12 cellular contexts compared by ENCODE assay signal in the genomic region with DNA sequence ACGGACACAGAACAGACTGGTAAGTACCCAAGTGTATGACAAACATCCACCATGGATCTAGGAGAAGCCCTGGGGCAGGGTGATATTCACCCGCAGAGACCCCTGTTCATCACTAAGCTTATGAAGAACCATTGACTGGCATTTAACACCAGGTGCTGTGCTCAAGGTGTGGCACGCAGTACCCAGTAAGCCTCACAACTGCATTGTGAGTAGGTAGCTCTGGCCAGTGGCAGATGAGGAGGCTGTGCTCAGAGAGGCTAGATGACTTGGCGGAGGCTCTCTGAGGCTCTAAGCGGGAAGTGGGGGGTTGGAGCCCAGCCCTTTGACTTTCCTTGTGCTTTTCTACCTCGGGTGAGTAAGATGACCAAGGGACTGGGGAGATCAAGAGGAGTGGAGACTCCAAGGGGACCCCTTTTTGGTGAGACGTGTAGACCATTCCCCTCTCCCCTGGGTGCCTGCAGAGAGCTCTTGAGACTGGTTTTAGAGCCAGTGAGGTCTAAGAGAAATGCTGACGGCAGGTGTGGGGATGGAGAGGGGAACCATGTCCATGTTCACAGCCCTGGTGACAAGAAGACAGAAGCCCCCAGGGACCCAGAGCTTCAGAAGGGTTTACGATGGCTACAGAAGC.
DNase-seq lines count a peak whose midpoint lies in the region; ATAC-seq, FAIRE-seq and TF ChIP-seq lines count a peak whose summit lies in the region.
"Had no signal": no experiment of that assay in that cellular context is flagged by ENCODE, and none has a peak within 500 bp of the region (broad histone marks: within the 10 kb centered on the region; RNA-seq: fewer than 3 reads in every experiment).

No MANE protein-coding gene starts in this region.

- no peak overlapping the region for H3K9ac ChIP-seq in GM12878 (ENCODE audit: control insufficient read depth, insufficient read depth, low read length)

- TF ChIP-seq RAD21 in GM12878 (IDR thresholded peaks at IDR 0.05; ENCODE audit: insufficient read depth, low read depth, low read length): no peak

- H2AFZ ChIP-seq in GM12878 (ENCODE audit: control insufficient read depth, low read depth, low read length) (peak overlapping the region; percentile 94), osteoblast (ENCODE audit: low read length) (peak overlapping the region; percentile 94)

- in situ Hi-C loops in GM12878 (cut with MboI): no loop called here

- intact Hi-C loops in GM12878 (cut with micrococcal nuclease; ENCODE audit: unreplicated experiment): no loop called here

- POLR2A ChIA-PET in activated CD4-positive, alpha-beta T cell treated with anti-CD3 and anti-CD28 coated beads, Interleukin-2, amount 10 ng/mL, durations not matched to agents 7 days and 5 days (lab: Charles Lee): no interaction called here
- POLR2A ChIA-PET in GM12878 (lab: Charles Lee): interaction anchor here (0.6 to 2.2 kb wide), 3 partner anchors 11 to 471 kb away, joined by 3 to 6 read pairs (median 4); no protein-coding TSS in a partner anchor

- no peak overlapping the region for H3K4me3 ChIP-seq in H7 (ENCODE audit: insufficient read depth, low read depth, low read length)
- no peak overlapping the region for H3K4me3 ChIP-seq in GM12878
- H3K4me3 ChIP-seq in osteoblast (ENCODE audit: insufficient read depth, low read length): peak overlapping the region; percentile 66

- H3K27me3 ChIP-seq in H7 (ENCODE audit: control insufficient read depth, insufficient read depth, low read length) (no peaks in the 10 kb centered on the region), GM12878 (replicated peaks in 1 of 2; ENCODE audit: control insufficient read depth in 2 of 2, insufficient read depth in 2 of 2, low read length in 1 of 2) (no peaks in the 10 kb centered on the region), osteoblast (ENCODE audit: insufficient read depth, low read length) (no peaks in the 10 kb centered on the region)
- H3K27me3 ChIP-seq: upper lobe of left lung had no signal

- FAIRE-seq in GM12878 (lab: Jason Lieb, UNC) (no peak), H54 (lab: Jason Lieb, UNC) (no peak)
- FAIRE-seq: bronchial epithelial cell had no signal

- TF ChIP-seq CTCF in GM12878 (IDR thresholded peaks at IDR 0.05 in 2 of 3, conservative IDR thresholded peaks at IDR 0.05 in 1 of 3; ENCODE audit: control insufficient read depth in 2 of 3, extremely low read depth in 1 of 3, insufficient read depth in 1 of 3, low read depth in 3 of 3, low read length in 3 of 3): no peak
- no peak for TF ChIP-seq CTCF in osteoblast (IDR thresholded peaks at IDR 0.05; ENCODE audit: extremely low read depth, low read depth, low read length)
- TF ChIP-seq CTCF in progenitor cell of endocrine pancreas (IDR thresholded peaks at IDR 0.05; ENCODE audit: unreplicated experiment): no peak

- TF ChIP-seq POLR2A in GM12878 (IDR thresholded peaks at IDR 0.05; ENCODE audit: low read depth, low read length) (no peak), H54 (IDR thresholded peaks at IDR 0.05; ENCODE audit: low read depth, low read length) (no peak)

- no peak overlapping the region for H3K27ac Mint-ChIP-seq in activated CD4-positive, alpha-beta T cell treated with anti-CD3 and anti-CD28 coated beads, Interleukin-2, amount 10 ng/mL, durations not matched to agents 7 days and 5 days
- H3K27ac Mint-ChIP-seq in progenitor cell of endocrine pancreas: no peak overlapping the region

- no peaks in the 10 kb centered on the region for H3K9me3 Mint-ChIP-seq in activated CD4-positive, alpha-beta T cell treated with anti-CD3 and anti-CD28 coated beads, Interleukin-2, amount 10 ng/mL, durations not matched to agents 7 days and 5 days
- no peaks in the 10 kb centered on the region for H3K9me3 Mint-ChIP-seq in progenitor cell of endocrine pancreas (ENCODE audit: low read depth)

- no peaks in the 10 kb centered on the region for H3K27me3 Mint-ChIP-seq in activated CD4-positive, alpha-beta T cell treated with anti-CD3 and anti-CD28 coated beads, Interleukin-2, amount 10 ng/mL, durations not matched to agents 7 days and 5 days
- H3K27me3 Mint-ChIP-seq in progenitor cell of endocrine pancreas: no peaks in the 10 kb centered on the region

- H3K4me2 ChIP-seq in GM12878 (ENCODE audit: control insufficient read depth, insufficient read depth) (peak overlapping the region; percentile 94), osteoblast (ENCODE audit: insufficient read depth, low read length) (peak overlapping the region; percentile 80)

- H3K9me3 ChIP-seq in GM12878 (replicated peaks; ENCODE audit: control insufficient read depth, insufficient read depth, low read length): no peaks in the 10 kb centered on the region
- H3K9me3 ChIP-seq in osteoblast (ENCODE audit: low read depth, low read length): no peaks in the 10 kb centered on the region
- H3K9me3 ChIP-seq: upper lobe of left lung had no signal

- no peak for TF ChIP-seq EP300 in GM12878 (IDR thresholded peaks at IDR 0.05; ENCODE audit: borderline replicate concordance in 1 of 2, control insufficient read depth in 1 of 2, low read depth in 2 of 2, low read length in 2 of 2)

- H3K27ac ChIP-seq in GM12878 (ENCODE audit: control insufficient read depth, insufficient read depth): no peak overlapping the region
- H3K27ac ChIP-seq in osteoblast (ENCODE audit: low read depth, low read length): no peak overlapping the region

- SMC1A ChIA-PET in GM12878 (lab: Charles Lee; ENCODE audit: uncharacterized antibody, unreplicated experiment): interaction anchor here (0.5 to 3.3 kb wide), 6 partner anchors 10 to 276 kb away, joined by 3 to 20 read pairs (median 4); no protein-coding TSS in a partner anchor

- RAD21 ChIA-PET in GM12878 (lab: Charles Lee; ENCODE audit: unreplicated experiment): interaction anchor here (0.8 to 1.8 kb wide), 6 partner anchors 11 to 232 kb away, joined by 3 to 7 read pairs (median 4); no protein-coding TSS in a partner anchor

- no peak for DNase-seq in activated CD4-positive, alpha-beta T cell treated with anti-CD3 and anti-CD28 coated beads, Interleukin-2, amount 10 ng/mL, durations not matched to agents 7 days and 5 days
- DNase-seq in activated CD4-positive, alpha-beta T cell treated with anti-CD3 and anti-CD28 coated beads, Interleukin-2, amount 50 U/mL, for 48 hours: no peak
- DNase-seq in H7: peak; percentile 14
- no peak for DNase-seq in GM12878 (ENCODE audit: low read depth, low spot score)
- DNase-seq in osteoblast (ENCODE audit: insufficient read length, low spot score, missing footprints): no peak
- DNase-seq in H54 (ENCODE audit: insufficient read length, low spot score): no peak
- DNase-seq in progenitor cell of endocrine pancreas (ENCODE audit: low spot score, unreplicated experiment): no peak
- no peak for DNase-seq in NCI-H1048 (lab: John Stamatoyannopoulos, UW)
- DNase-seq: activated CD8-positive, alpha-beta memory T cell treated with anti-CD3 and anti-CD28 coated beads, Interleukin-2, amount 50 U/mL, for 48 hours; NCI-H345 had no signal

- peak; percentile 8 for ATAC-seq in GM12878

- WGBS in GM12878 (ENCODE audit: insufficient coverage, insufficient replicate concordance, low lambda C conversion rate, missing lambda C conversion rate): 61% methylated on average over 9 of the region's 9 CpGs

- H3K4me1 ChIP-seq in GM12878 (ENCODE audit: control insufficient read depth, insufficient read depth, low read length) (peaks cover 17% of the 10 kb centered on the region), osteoblast (ENCODE audit: insufficient read depth, low read length) (peaks cover 5% of the 10 kb centered on the region)

- no TSS peak for BruUV-seq in GM12878 (replicated peaks; lab: Mats Ljungman, UMichigan)

- CTCF ChIA-PET in activated CD4-positive, alpha-beta T cell treated with anti-CD3 and anti-CD28 coated beads, Interleukin-2, amount 10 ng/mL, durations not matched to agents 7 days and 5 days (lab: Charles Lee): interaction anchor here (0.6 to 3.6 kb wide), 10 partner anchors 11 to 746 kb away, joined by 3 to 15 read pairs (median 4); no protein-coding TSS in a partner anchor
- CTCF ChIA-PET in GM12878 (lab: Yijun Ruan, JAX): interaction anchor here (0.6 to 6.7 kb wide), 4 partner anchors 13 to 484 kb away, joined by 3 to 49 read pairs (median 7); no protein-coding TSS in a partner anchor

- H4K20me1 ChIP-seq in GM12878 (ENCODE audit: control insufficient read depth, insufficient read depth) (no peaks in the 10 kb centered on the region), osteoblast (ENCODE audit: insufficient read depth, low read length) (no peaks in the 10 kb centered on the region)

- H3K4me1 Mint-ChIP-seq in activated CD4-positive, alpha-beta T cell treated with anti-CD3 and anti-CD28 coated beads, Interleukin-2, amount 10 ng/mL, durations not matched to agents 7 days and 5 days: peaks cover 30% of the 10 kb centered on the region
- H3K4me1 Mint-ChIP-seq in progenitor cell of endocrine pancreas (ENCODE audit: low read depth): peaks cover 4% of the 10 kb centered on the region

- H3K36me3 Mint-ChIP-seq in activated CD4-positive, alpha-beta T cell treated with anti-CD3 and anti-CD28 coated beads, Interleukin-2, amount 10 ng/mL, durations not matched to agents 7 days and 5 days (ENCODE audit: low read depth): no peaks in the 10 kb centered on the region
- H3K36me3 Mint-ChIP-seq in progenitor cell of endocrine pancreas (ENCODE audit: insufficient read depth): no peaks in the 10 kb centered on the region

- peak overlapping the region; percentile 80 for H3K4me3 Mint-ChIP-seq in activated CD4-positive, alpha-beta T cell treated with anti-CD3 and anti-CD28 coated beads, Interleukin-2, amount 10 ng/mL, durations not matched to agents 7 days and 5 days
- no peak overlapping the region for H3K4me3 Mint-ChIP-seq in progenitor cell of endocrine pancreas (ENCODE audit: low read depth)

- H3K79me2 ChIP-seq in GM12878 (ENCODE audit: control insufficient read depth, insufficient read depth, low read length) (no peaks in the 10 kb centered on the region), osteoblast (ENCODE audit: insufficient read depth, low read length) (no peaks in the 10 kb centered on the region)

- no peaks in the 10 kb centered on the region for H3K36me3 ChIP-seq in H7 (replicated peaks; ENCODE audit: control insufficient read depth, insufficient read depth, low read length)
- no peaks in the 10 kb centered on the region for H3K36me3 ChIP-seq in GM12878 (ENCODE audit: control insufficient read depth in 2 of 2, insufficient read depth in 2 of 2, low read length in 1 of 2)
- H3K36me3 ChIP-seq in osteoblast (ENCODE audit: insufficient read depth, low read length): no peaks in the 10 kb centered on the region
- H3K36me3 ChIP-seq: upper lobe of left lung had no signal

TF ChIP-seq in GM12878, 131 proteins besides CTCF, POLR2A, EP300 and RAD21 (continues in another document):
- no peak for TF ChIP-seq WRNIP1 (IDR thresholded peaks at IDR 0.05; ENCODE audit: borderline replicate concordance, low read depth, low read length)
